36 cellular contexts compared by ENCODE assay signal in genomic region chr2:102315850-102316370, GRCh38. TPM values are rescaled to one million over a fixed set of nuclear protein-coding genes. Genes with fewer than 3 reads are reported as not detected.
"Had no signal": no experiment of that assay in that cellular context is flagged by ENCODE, and none has a peak within 500 bp of the region (broad histone marks: within the 10 kb centered on the region; RNA-seq: fewer than 3 reads in every experiment).

No MANE protein-coding gene starts in this region.

- H3K36me3 ChIP-seq: brain microvascular endothelial cell, cardiac muscle cell had no signal

- H3K9ac ChIP-seq: KMS-11 had no signal

- H3K9me3 Mint-ChIP-seq: activated B cell treated with CpG ODN at 0.5 μM for 24 hours; activated CD8-positive, alpha-beta T cell treated with anti-CD3 and anti-CD28 coated beads for 36 hours; activated naive CD8-positive, alpha-beta T cell treated with anti-CD3 and anti-CD28 coated beads, Interleukin-2, amount 50 U/mL, for 24 hours; activated T-cell treated with anti-CD3 and anti-CD28 coated beads, Interleukin-2, amount 50 U/mL, for 72 hours; activated T-helper 17 cell treated with anti-CD3 and anti-CD28 coated beads, Interleukin-2, amount 50 U/mL, for 72 hours; central memory CD8-positive, alpha-beta T cell had no signal

- DNase-seq: activated B cell treated with CpG ODN at 0.5 μM for 24 hours; activated CD4-positive, alpha-beta T cell treated with anti-CD3 and anti-CD28 coated beads for 48 hours; activated CD4-positive, CD25-positive, alpha-beta regulatory T cell treated with anti-CD3 and anti-CD28 coated beads, Interleukin-2, amount 50 U/mL, for 72 hours; activated CD8-positive, alpha-beta T cell treated with anti-CD3 and anti-CD28 coated beads for 36 hours; activated effector memory CD4-positive, alpha-beta T cell treated with anti-CD3 and anti-CD28 coated beads, Interleukin-2, amount 50 U/mL, for 16 hours; activated naive CD4-positive, alpha-beta T cell; activated naive CD8-positive, alpha-beta T cell treated with anti-CD3 and anti-CD28 coated beads, Interleukin-2, amount 50 U/mL, for 24 hours; activated T-cell treated with anti-CD3 and anti-CD28 coated beads, Interleukin-2, amount 50 U/mL, for 1 hour; activated T-cell treated with anti-CD3 and anti-CD28 coated beads, Interleukin-2, amount 50 U/mL, for 72 hours; anterior cingulate cortex; brain microvascular endothelial cell; MM.1S; MV-4-11; NCI-H1092; NCI-H1436 treated with DMSO at 0.1 percent for 48 hours; NCI-H1694 treated with DMSO at 0.1 percent for 48 hours; NCI-H2029; NCI-H510A; NCI-H526; NCI-H748 treated with DMSO at 0.1 percent for 48 hours; NK-92 treated with Interleukin-12 subunit alpha and Interleukin-12 subunit beta, amount 100 ng/mL, for 24 hours; PC-9; Right ventricle myocardium superior; SW 1271; T-helper 1 cell; T-helper 2 cell; T-helper 9 cell had no signal

- H3K4me3 ChIP-seq: cardiac muscle cell, PC-9 had no signal

- H3K27me3 ChIP-seq: brain microvascular endothelial cell, cardiac muscle cell had no signal

- H3K36me3 Mint-ChIP-seq: activated naive CD8-positive, alpha-beta T cell had no signal

- H3K27me3 Mint-ChIP-seq: activated CD8-positive, alpha-beta T cell treated with anti-CD3 and anti-CD28 coated beads for 36 hours; activated naive CD8-positive, alpha-beta T cell; activated naive CD8-positive, alpha-beta T cell treated with anti-CD3 and anti-CD28 coated beads, Interleukin-2, amount 50 U/mL, for 24 hours; activated T-helper 17 cell treated with anti-CD3 and anti-CD28 coated beads, Interleukin-2, amount 50 U/mL, for 72 hours; central memory CD8-positive, alpha-beta T cell had no signal

- H3K4me1 Mint-ChIP-seq: activated B cell treated with CpG ODN at 0.5 μM for 24 hours; activated T-helper 17 cell treated with anti-CD3 and anti-CD28 coated beads, Interleukin-2, amount 50 U/mL, for 72 hours; central memory CD8-positive, alpha-beta T cell had no signal

- H3K4me3 Mint-ChIP-seq: activated B cell treated with CpG ODN at 0.5 μM for 24 hours; activated CD8-positive, alpha-beta T cell treated with anti-CD3 and anti-CD28 coated beads for 36 hours; activated naive CD8-positive, alpha-beta T cell; activated naive CD8-positive, alpha-beta T cell treated with anti-CD3 and anti-CD28 coated beads, Interleukin-2, amount 50 U/mL, for 24 hours; activated T-cell treated with anti-CD3 and anti-CD28 coated beads, Interleukin-2, amount 50 U/mL, for 72 hours; activated T-helper 17 cell treated with anti-CD3 and anti-CD28 coated beads, Interleukin-2, amount 50 U/mL, for 72 hours; central memory CD8-positive, alpha-beta T cell had no signal

- H3K27ac ChIP-seq: brain microvascular endothelial cell, cardiac muscle cell, KMS-11, RWPE1, VCaP had no signal

- H3K27ac Mint-ChIP-seq: activated B cell treated with CpG ODN at 0.5 μM for 24 hours; activated CD8-positive, alpha-beta T cell treated with anti-CD3 and anti-CD28 coated beads for 36 hours; activated naive CD8-positive, alpha-beta T cell; activated naive CD8-positive, alpha-beta T cell treated with anti-CD3 and anti-CD28 coated beads, Interleukin-2, amount 50 U/mL, for 24 hours; activated T-cell treated with anti-CD3 and anti-CD28 coated beads, Interleukin-2, amount 50 U/mL, for 72 hours; activated T-helper 17 cell treated with anti-CD3 and anti-CD28 coated beads, Interleukin-2, amount 50 U/mL, for 72 hours had no signal

- FAIRE-seq: RCC 7860 had no signal

RNA-seq across cellular contexts. Expression of gene IL1RL1, which starts 4.5 kb away (rescaled TPM):
- total RNA-seq: activated B cell treated with CpG ODN at 0.5 μM for 24 hours, cardiac muscle cell, LHCN-M2 had no signal

RNA-seq across cellular contexts. Expression of gene IL18R1, which starts 39.7 kb away (rescaled TPM):
- total RNA-seq: LHCN-M2 had no signal
